Comparison of ENCODE assay signal across 29 cellular contexts in genomic region chr4:47722176-47722575, GRCh38.
"Had no signal": no experiment of that assay in that cellular context is flagged by ENCODE, and none has a peak within 500 bp of the region (broad histone marks: within the 10 kb centered on the region; RNA-seq: fewer than 3 reads in every experiment).

No MANE protein-coding gene starts in this region.

- DNase-seq: activated CD4-positive, alpha-beta T cell treated with anti-CD3 and anti-CD28 coated beads for 48 hours; activated CD4-positive, alpha-beta T cell treated with anti-CD3 and anti-CD28 coated beads, Interleukin-2, amount 50 U/mL, for 4 hours; activated CD4-positive, CD25-positive, alpha-beta regulatory T cell treated with anti-CD3 and anti-CD28 coated beads, Interleukin-2, amount 50 U/mL, for 72 hours; activated CD8-positive, alpha-beta memory T cell treated with anti-CD3 and anti-CD28 coated beads, Interleukin-2, amount 10 ng/mL, durations not matched to agents 7 days and 5 days; activated CD8-positive, alpha-beta T cell treated with anti-CD3 and anti-CD28 coated beads, Interleukin-2, amount 10 ng/mL, durations not matched to agents 7 days and 5 days; activated effector memory CD4-positive, alpha-beta T cell treated with Interleukin-2 at 50 U/mL for 16 hours; activated naive CD4-positive, alpha-beta T cell; activated T-cell treated with anti-CD3 and anti-CD28 coated beads, Interleukin-2, amount 50 U/mL, for 24 hours; body of pancreas; central memory CD4-positive, alpha-beta T cell; MM.1S; NCI-H1105; NCI-H1436; NCI-H187; NCI-H2081; NCI-H446; NCI-H524; PC-3; SHP77; T-cell; T-helper 2 cell; T1000 had no signal

- H3K4me1 Mint-ChIP-seq: activated CD8-positive, alpha-beta memory T cell treated with anti-CD3 and anti-CD28 coated beads, Interleukin-2, amount 10 ng/mL, durations not matched to agents 7 days and 5 days; activated naive CD4-positive, alpha-beta T cell treated with anti-CD3 and anti-CD28 coated beads, Interleukin-2, amount 50 U/mL, for 24 hours; T-cell had no signal

- H3K9me3 Mint-ChIP-seq: activated naive CD4-positive, alpha-beta T cell treated with anti-CD3 and anti-CD28 coated beads, Interleukin-2, amount 50 U/mL, for 24 hours; activated T-cell treated with anti-CD3 and anti-CD28 coated beads, Interleukin-2, amount 50 U/mL, for 24 hours; activated T-helper 1 cell treated with anti-CD3 and anti-CD28 coated beads, Interleukin-12 subunit alpha, Interleukin-12 subunit beta, Interleukin-2, Interleukin-4 antibody, amounts not matched to agents 30 ng/mL and 10 ng/mL and 1 ng/mL, durations not matched to agents 14 hours and 24 hours and 36 hours; T-cell; WTC11 had no signal

- H3K4me3 Mint-ChIP-seq: activated CD8-positive, alpha-beta memory T cell treated with anti-CD3 and anti-CD28 coated beads, Interleukin-2, amount 10 ng/mL, durations not matched to agents 7 days and 5 days; activated CD8-positive, alpha-beta T cell treated with anti-CD3 and anti-CD28 coated beads, Interleukin-2, amount 10 ng/mL, durations not matched to agents 7 days and 5 days; activated naive CD4-positive, alpha-beta T cell treated with anti-CD3 and anti-CD28 coated beads, Interleukin-2, amount 50 U/mL, for 24 hours; activated T-cell treated with anti-CD3 and anti-CD28 coated beads, Interleukin-2, amount 50 U/mL, for 24 hours; activated T-helper 1 cell treated with anti-CD3 and anti-CD28 coated beads, Interleukin-12 subunit alpha, Interleukin-12 subunit beta, Interleukin-2, Interleukin-4 antibody, amounts not matched to agents 30 ng/mL and 10 ng/mL and 1 ng/mL, durations not matched to agents 14 hours and 24 hours and 36 hours; T-cell; WTC11 had no signal

- H3K36me3 Mint-ChIP-seq: activated CD8-positive, alpha-beta memory T cell treated with anti-CD3 and anti-CD28 coated beads, Interleukin-2, amount 10 ng/mL, durations not matched to agents 7 days and 5 days; activated naive CD4-positive, alpha-beta T cell treated with anti-CD3 and anti-CD28 coated beads, Interleukin-2, amount 50 U/mL, for 24 hours; T-cell; WTC11 had no signal

- H3K4me3 ChIP-seq: ascending aorta, body of pancreas, coronary artery, SJSA1 had no signal

- H3K27ac Mint-ChIP-seq: activated CD8-positive, alpha-beta memory T cell treated with anti-CD3 and anti-CD28 coated beads, Interleukin-2, amount 10 ng/mL, durations not matched to agents 7 days and 5 days; activated CD8-positive, alpha-beta T cell treated with anti-CD3 and anti-CD28 coated beads, Interleukin-2, amount 10 ng/mL, durations not matched to agents 7 days and 5 days; activated naive CD4-positive, alpha-beta T cell treated with anti-CD3 and anti-CD28 coated beads, Interleukin-2, amount 50 U/mL, for 24 hours; activated T-cell treated with anti-CD3 and anti-CD28 coated beads, Interleukin-2, amount 50 U/mL, for 24 hours; activated T-helper 1 cell treated with anti-CD3 and anti-CD28 coated beads, Interleukin-12 subunit alpha, Interleukin-12 subunit beta, Interleukin-2, Interleukin-4 antibody, amounts not matched to agents 30 ng/mL and 10 ng/mL and 1 ng/mL, durations not matched to agents 14 hours and 24 hours and 36 hours; T-cell; WTC11 had no signal

- ATAC-seq: activated CD8-positive, alpha-beta memory T cell treated with anti-CD3 and anti-CD28 coated beads, Interleukin-2, amount 10 ng/mL, durations not matched to agents 7 days and 5 days; activated CD8-positive, alpha-beta T cell treated with anti-CD3 and anti-CD28 coated beads, Interleukin-2, amount 10 ng/mL, durations not matched to agents 7 days and 5 days; body of pancreas; PC-3; SK-N-SH treated with all-trans-retinoic acid at 6 μM for 48 hours; T-cell; WTC11 had no signal
